8 cellular contexts compared by ENCODE assay signal in genomic region chr5:108747111-108748009, GRCh38. TPM values are rescaled to one million over a fixed set of nuclear protein-coding genes. Genes with fewer than 3 reads are reported as not detected.
DNase-seq lines count a peak whose midpoint lies in the region; ATAC-seq and TF ChIP-seq lines count a peak whose summit lies in the region.

TSS of gene FER (plus strand) at chr5:108747897. CDS start at chr5:108798183, 50,286 bp downstream.

- peaks cover 65% of the 10 kb centered on the region for H3K4me1 ChIP-seq in HAP-1
- no peaks in the 10 kb centered on the region for H3K4me1 ChIP-seq in esophagus (ENCODE audit: control insufficient read depth in 2 of 2, insufficient read depth in 2 of 2, low read length in 1 of 2)
- H3K4me1 ChIP-seq in thyroid gland = peaks cover 4 to 17% of the 10 kb centered on the region in 2 donors

- H3K4me1 Mint-ChIP-seq in activated CD8-positive, alpha-beta memory T cell treated with anti-CD3 and anti-CD28 coated beads, Interleukin-2, amount 10 ng/mL, durations not matched to agents 7 days and 5 days = peaks cover 17% of the 10 kb centered on the region
- H3K4me1 Mint-ChIP-seq in naive B cell = peaks cover 11 to 17% (median 17%) of the 10 kb centered on the region in 3 donors

- POLR2A ChIA-PET in GM10248 (lab: Yijun Ruan, JAX) = interaction anchor here (0.7 to 1.2 kb wide), 2 partner anchors 10 to 18 kb away, joined by 3 to 5 read pairs; no protein-coding TSS in a partner anchor

- peak within 1 kb of the TSS; percentile 84 for H3K4me3 Mint-ChIP-seq in activated CD8-positive, alpha-beta memory T cell treated with anti-CD3 and anti-CD28 coated beads, Interleukin-2, amount 10 ng/mL, durations not matched to agents 7 days and 5 days
- peak within 1 kb of the TSS; percentile 88 to 98 (median 94) for H3K4me3 Mint-ChIP-seq in naive B cell

- H3K27me3 ChIP-seq in HAP-1 (ENCODE audit: low read depth) = no peaks in the 10 kb centered on the region
- H3K27me3 ChIP-seq in MG63 = no peaks in the 10 kb centered on the region
- no peaks in the 10 kb centered on the region for H3K27me3 ChIP-seq in esophagus (ENCODE audit: control insufficient read depth in 1 of 2, insufficient read depth in 2 of 2, low read length in 2 of 2)
- no peaks in the 10 kb centered on the region for H3K27me3 ChIP-seq in thyroid gland

- no peaks in the 10 kb centered on the region; the same call in 1 of the 2 replicates for H3K9me3 ChIP-seq in HAP-1
- no peaks in the 10 kb centered on the region for H3K9me3 ChIP-seq in MG63
- no peaks in the 10 kb centered on the region for H3K9me3 ChIP-seq in esophagus (ENCODE audit: control insufficient read depth in 2 of 2, insufficient read depth in 1 of 2, low read depth in 1 of 2, low read length in 1 of 2)
- H3K9me3 ChIP-seq in thyroid gland = no peaks in the 10 kb centered on the region

- H3K27me3 Mint-ChIP-seq in activated CD8-positive, alpha-beta memory T cell treated with anti-CD3 and anti-CD28 coated beads, Interleukin-2, amount 10 ng/mL, durations not matched to agents 7 days and 5 days = peaks cover 10% of the 10 kb centered on the region
- no peaks in the 10 kb centered on the region for H3K27me3 Mint-ChIP-seq in naive B cell

- peak in 1 of 2 donors; percentile 86 for TF ChIP-seq POLR2A in thyroid gland (IDR thresholded peaks at IDR 0.05)

- TF ChIP-seq CTCF in GM10248 (IDR thresholded peaks at IDR 0.05; ENCODE audit: control extremely low read depth, extremely low read depth, low read depth, missing control alignments) (no peak), thyroid gland (IDR thresholded peaks at IDR 0.05) (no peak)

- ATAC-seq in activated CD8-positive, alpha-beta memory T cell treated with anti-CD3 and anti-CD28 coated beads, Interleukin-2, amount 10 ng/mL, durations not matched to agents 7 days and 5 days = no peak
- ATAC-seq in naive B cell (ENCODE audit: low read depth in 2 of 2) = peak; percentile 39 to 43

- H3K27ac ChIP-seq in esophagus (ENCODE audit: low read depth in 2 of 2, low read length in 1 of 2) (peak within 1 kb of the TSS; percentile 93 to 99), thyroid gland (peak within 1 kb of the TSS; percentile 97 to 99 (median 99))

- H3K36me3 Mint-ChIP-seq in activated CD8-positive, alpha-beta memory T cell treated with anti-CD3 and anti-CD28 coated beads, Interleukin-2, amount 10 ng/mL, durations not matched to agents 7 days and 5 days = peaks cover 2% of the 10 kb centered on the region
- no peaks in the 10 kb centered on the region for H3K36me3 Mint-ChIP-seq in naive B cell

- CTCF ChIA-PET in GM10248 (lab: Yijun Ruan, JAX) = interaction anchor here (1.0 to 3.1 kb wide), 3 partner anchors 11 to 69 kb away, joined by 3 to 8 read pairs (median 3); no protein-coding TSS in a partner anchor
- CTCF ChIA-PET in activated CD8-positive, alpha-beta memory T cell treated with anti-CD3 and anti-CD28 coated beads, Interleukin-2, amount 10 ng/mL, durations not matched to agents 7 days and 5 days (lab: Charles Lee) = interaction anchor here (1.3 kb wide), 1 partner anchor 19 kb away, joined by 4 read pairs; no protein-coding TSS in a partner anchor

- no peaks in the 10 kb centered on the region for H3K9me3 Mint-ChIP-seq in activated CD8-positive, alpha-beta memory T cell treated with anti-CD3 and anti-CD28 coated beads, Interleukin-2, amount 10 ng/mL, durations not matched to agents 7 days and 5 days (ENCODE audit: low read depth)
- no peaks in the 10 kb centered on the region for H3K9me3 Mint-ChIP-seq in naive B cell

- intact Hi-C loops in thyroid gland (cut with DNase I) = no loop called here

- WGBS in esophagus, 2 donors = 24 to 27% methylated on average over 18 of the region's 18 CpGs
- 16 to 24% methylated on average over 18 of the region's 18 CpGs for WGBS in thyroid gland, 2 donors

- in situ Hi-C loops in HAP-1 (cut with MboI; ENCODE audit: low sequenced_read_pairs) = no loop called here

- peak within 1 kb of the TSS; percentile 91 for H3K27ac Mint-ChIP-seq in activated CD8-positive, alpha-beta memory T cell treated with anti-CD3 and anti-CD28 coated beads, Interleukin-2, amount 10 ng/mL, durations not matched to agents 7 days and 5 days
- H3K27ac Mint-ChIP-seq in naive B cell = peak within 1 kb of the TSS; percentile 91 to 100 (median 98)

- no peaks in the 10 kb centered on the region for H3K36me3 ChIP-seq in HAP-1 (replicated peaks)
- no peaks in the 10 kb centered on the region for H3K36me3 ChIP-seq in MG63
- H3K36me3 ChIP-seq in esophagus (ENCODE audit: control insufficient read depth in 2 of 2, insufficient read depth in 2 of 2, low read length in 1 of 2) = no peaks in the 10 kb centered on the region
- no peaks in the 10 kb centered on the region for H3K36me3 ChIP-seq in thyroid gland

- peak; percentile 58 for DNase-seq in GM10248 (ENCODE audit: extremely low spot score)
- peak; percentile 50 to 87 for DNase-seq in HAP-1 (ENCODE audit: low spot score in 2 of 2)
- peak; percentile 54 for DNase-seq in MG63
- peak; percentile 54 for DNase-seq in activated CD8-positive, alpha-beta memory T cell treated with anti-CD3 and anti-CD28 coated beads, Interleukin-2, amount 10 ng/mL, durations not matched to agents 7 days and 5 days
- DNase-seq in naive B cell = peak; percentile 76
- peak; percentile 48 to 54 for DNase-seq in thyroid gland
- no peak for DNase-seq in NCI-H345 (lab: John Stamatoyannopoulos, UW)

- H3K4me3 ChIP-seq in HAP-1 = peak within 1 kb of the TSS; percentile 89
- H3K4me3 ChIP-seq in MG63 = peak within 1 kb of the TSS; percentile 81
- peak within 1 kb of the TSS; percentile 69 to 87 for H3K4me3 ChIP-seq in esophagus (ENCODE audit: low read depth in 1 of 2, low read length in 2 of 2)
- peak within 1 kb of the TSS; percentile 85 to 95 (median 87) for H3K4me3 ChIP-seq in thyroid gland (replicated peaks in 1 of 3)

RNA-seq across cellular contexts. Expression of gene FER, which starts in this region (rescaled TPM):
- 5.9 and 9.9 TPM in 2 replicates for total RNA-seq in MG63 (2014; rRNA removed; shearing (Covaris generic); ENCODE audit: low replicate concordance)
- total RNA-seq in activated CD8-positive, alpha-beta memory T cell treated with anti-CD3 and anti-CD28 coated beads, Interleukin-2, amount 10 ng/mL, durations not matched to agents 7 days and 5 days = 10 to 100 TPM in 1 of 2 experiments, 1 to 10 TPM in 1; 9.0 to 11.7 TPM
- polyA plus RNA-seq in esophagus (1 to 10 TPM; 3.2 to 5.1 TPM), naive B cell (ENCODE audit: low read depth in 6 of 6) (10 to 100 TPM in 5 of 6 donors, 1 to 10 TPM in 1; 9.6 to 21.0 (median 17.2) TPM)
- 10 to 100 TPM; 38.8 to 79.1 (median 45.2) TPM for total RNA-seq in thyroid gland
